In the genomic region with DNA sequence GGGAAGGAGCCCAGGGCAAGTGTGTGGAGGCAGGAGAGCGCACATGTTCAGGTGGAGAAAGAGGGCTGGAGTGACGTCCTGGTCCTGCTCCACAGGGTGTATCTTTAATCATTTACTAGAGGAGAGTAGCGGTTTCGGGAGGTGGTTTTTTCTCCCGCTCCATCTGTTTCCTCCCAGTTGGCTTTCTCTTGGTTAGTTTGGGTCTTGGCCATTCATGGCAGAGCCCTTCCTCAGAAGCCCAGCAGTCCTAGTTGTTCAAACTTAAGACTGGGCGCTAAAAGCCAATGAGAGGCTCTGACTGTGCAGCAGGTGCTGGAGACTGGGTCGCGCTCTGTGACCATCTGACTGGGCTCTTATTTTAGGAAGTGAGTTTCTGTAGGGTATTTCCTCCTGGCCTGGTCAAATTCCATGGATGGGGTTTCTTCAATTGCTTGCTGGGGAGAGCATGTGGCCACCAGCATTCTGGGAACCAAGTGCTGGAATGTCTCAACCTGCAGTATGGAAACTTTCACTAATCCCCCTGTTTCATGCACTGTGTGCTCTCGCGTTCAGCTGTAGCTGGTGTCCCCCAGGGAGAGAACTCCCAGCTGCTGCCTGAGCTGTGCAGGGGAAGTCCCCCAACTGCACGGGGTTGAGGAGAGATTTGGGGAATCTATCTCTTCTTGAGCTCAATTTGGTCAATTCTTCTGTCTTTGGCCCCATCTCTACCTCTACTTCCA, we compare ENCODE assay signal across 18 cellular contexts. TPM values are rescaled to one million over a fixed set of nuclear protein-coding genes. Genes with fewer than 3 reads are reported as not detected.
A peak's percentile ranks its signal among the peaks of the same experiment; 100 is the strongest.
DNase-seq lines count a peak whose midpoint lies in the region; ATAC-seq and TF ChIP-seq lines count a peak whose summit lies in the region.
"Had no signal": no experiment of that assay in that cellular context is flagged by ENCODE, and none has a peak within 500 bp of the region (broad histone marks: within the 10 kb centered on the region; RNA-seq: fewer than 3 reads in every experiment).

No MANE protein-coding gene starts in this region.

- peak overlapping the region in 3 of 11 experiments; percentile 32 to 59 (median 44); a peak in 5 of 22 replicates for H3K27ac ChIP-seq in BLaER1 treated with 17β-estradiol and CSF1 and Interleukin-3, amounts not matched to agents 10 nM and 100 nM
- H3K27ac ChIP-seq in Karpas-422 (ENCODE audit: low read length) (no peak overlapping the region), body of pancreas (no peak overlapping the region)
- H3K27ac ChIP-seq: uterus had no signal

- H3K9me3 ChIP-seq in BLaER1 treated with 17β-estradiol and CSF1 and Interleukin-3, amounts not matched to agents 10 nM and 100 nM (replicated peaks in 1 of 11), result no peaks in the 10 kb centered on the region
- H3K9me3 ChIP-seq in Karpas-422 (ENCODE audit: low read length), result no peaks in the 10 kb centered on the region
- no peaks in the 10 kb centered on the region for H3K9me3 ChIP-seq in body of pancreas
- H3K9me3 ChIP-seq: uterus had no signal

- peak overlapping the region in 2 of 10 experiments; percentile 18 to 23; a peak in 3 of 20 replicates for H3K4me3 ChIP-seq in BLaER1 treated with 17β-estradiol and CSF1 and Interleukin-3, amounts not matched to agents 10 nM and 100 nM
- H3K4me3 ChIP-seq in Karpas-422 (ENCODE audit: low read length), result peak overlapping the region; percentile 39; the same call in 1 of the 2 replicates
- no peak overlapping the region for H3K4me3 ChIP-seq in body of pancreas
- H3K4me3 ChIP-seq: uterus had no signal

- peak overlapping the region in 2 of 11 experiments; percentile 9 to 11; a peak in 3 of 22 replicates for H3K9ac ChIP-seq in BLaER1 treated with 17β-estradiol and CSF1 and Interleukin-3, amounts not matched to agents 10 nM and 100 nM
- H3K9ac ChIP-seq in Karpas-422 (ENCODE audit: low read length), result peak overlapping the region; percentile 0; the same call in 1 of the 2 replicates

- H3K79me2 ChIP-seq in Karpas-422 (ENCODE audit: low read length), result no peaks in the 10 kb centered on the region

- H3K27me3 ChIP-seq in BLaER1 treated with 17β-estradiol and CSF1 and Interleukin-3, amounts not matched to agents 10 nM and 100 nM, result peaks cover 0 to 16% (median 0%) of the 10 kb centered on the region in 11 experiments; a peak in 1 of 22 replicates
- H3K27me3 ChIP-seq in Karpas-422 (ENCODE audit: low read length) (no peaks in the 10 kb centered on the region), body of pancreas (no peaks in the 10 kb centered on the region)
- H3K27me3 ChIP-seq: uterus had no signal

- peaks cover 4 to 15% (median 5%) of the 10 kb centered on the region in 3 donors for H3K27me3 Mint-ChIP-seq in naive B cell
- H3K27me3 Mint-ChIP-seq in progenitor cell of endocrine pancreas, result peaks cover 36% of the 10 kb centered on the region

- peak overlapping the region; percentile 14 to 87 (median 74) for H3K4me3 Mint-ChIP-seq in naive B cell
- H3K4me3 Mint-ChIP-seq in progenitor cell of endocrine pancreas (ENCODE audit: low read depth), result no peak overlapping the region
- H3K4me3 Mint-ChIP-seq: activated naive CD4-positive, alpha-beta T cell treated with anti-CD3 and anti-CD28 coated beads, Interleukin-2, amount 10 ng/mL, durations not matched to agents 7 days and 5 days; mesothelial cell of epicardium; stimulated activated naive CD8-positive, alpha-beta T cell treated with anti-CD3 and anti-CD28 coated beads, Interleukin-15, Interleukin-2, amounts not matched to agents 100 ng/mL and 50 ng/mL, for 24 hours had no signal

- H3K36me3 Mint-ChIP-seq in naive B cell (no peaks in the 10 kb centered on the region), progenitor cell of endocrine pancreas (ENCODE audit: insufficient read depth) (no peaks in the 10 kb centered on the region)
- H3K36me3 Mint-ChIP-seq: activated naive CD4-positive, alpha-beta T cell treated with anti-CD3 and anti-CD28 coated beads, Interleukin-2, amount 10 ng/mL, durations not matched to agents 7 days and 5 days; mesothelial cell of epicardium had no signal

- peaks cover 18 to 72% (median 68%) of the 10 kb centered on the region in 10 experiments for H3K4me1 ChIP-seq in BLaER1 treated with 17β-estradiol and CSF1 and Interleukin-3, amounts not matched to agents 10 nM and 100 nM
- peaks cover 20% of the 10 kb centered on the region for H3K4me1 ChIP-seq in Karpas-422 (ENCODE audit: low read length)
- peaks cover 4% of the 10 kb centered on the region for H3K4me1 ChIP-seq in body of pancreas
- H3K4me1 ChIP-seq: uterus had no signal

- no peak overlapping the region for H2AFZ ChIP-seq in Karpas-422 (ENCODE audit: low read length)

- peak overlapping the region in 2 of 6 donors; percentile 68 to 83 for H3K27ac Mint-ChIP-seq in naive B cell
- H3K27ac Mint-ChIP-seq in progenitor cell of endocrine pancreas, result no peak overlapping the region
- H3K27ac Mint-ChIP-seq: activated naive CD4-positive, alpha-beta T cell treated with anti-CD3 and anti-CD28 coated beads, Interleukin-2, amount 10 ng/mL, durations not matched to agents 7 days and 5 days; mesothelial cell of epicardium; stimulated activated naive CD8-positive, alpha-beta T cell treated with anti-CD3 and anti-CD28 coated beads, Interleukin-15, Interleukin-2, amounts not matched to agents 100 ng/mL and 50 ng/mL, for 24 hours had no signal

- H3K9me3 Mint-ChIP-seq in naive B cell, result peaks cover 0 to 2% (median 0%) of the 10 kb centered on the region in 7 donors
- H3K9me3 Mint-ChIP-seq in progenitor cell of endocrine pancreas (ENCODE audit: low read depth), result no peaks in the 10 kb centered on the region
- H3K9me3 Mint-ChIP-seq: activated naive CD4-positive, alpha-beta T cell treated with anti-CD3 and anti-CD28 coated beads, Interleukin-2, amount 10 ng/mL, durations not matched to agents 7 days and 5 days; mesothelial cell of epicardium; stimulated activated naive CD8-positive, alpha-beta T cell treated with anti-CD3 and anti-CD28 coated beads, Interleukin-15, Interleukin-2, amounts not matched to agents 100 ng/mL and 50 ng/mL, for 24 hours had no signal

- TF ChIP-seq POLR2A in body of pancreas (IDR thresholded peaks at IDR 0.05), result no peak

- no peaks in the 10 kb centered on the region for H3K9me2 ChIP-seq in Karpas-422 (replicated peaks; ENCODE audit: insufficient read depth, low read length)

- ATAC-seq in body of pancreas (peak; percentile 35), naive B cell (ENCODE audit: low read depth in 2 of 2) (peak; percentile 89 to 91), GM19328 (IDR thresholded peaks at IDR 0.05; ENCODE audit: unreplicated experiment) (no peak), GM18870 (IDR thresholded peaks at IDR 0.05; ENCODE audit: unreplicated experiment) (no peak)

- H4K20me1 ChIP-seq in BLaER1 treated with 17β-estradiol and CSF1 and Interleukin-3, amounts not matched to agents 10 nM and 100 nM, result peaks cover 0 to 12% (median 0%) of the 10 kb centered on the region in 11 experiments; a peak in 4 of 22 replicates
- H4K20me1 ChIP-seq in Karpas-422 (ENCODE audit: insufficient read depth, low read depth, low read length), result no peaks in the 10 kb centered on the region

- TF ChIP-seq CTCF in body of pancreas (IDR thresholded peaks at IDR 0.05), result no peak
- TF ChIP-seq CTCF in progenitor cell of endocrine pancreas (IDR thresholded peaks at IDR 0.05; ENCODE audit: unreplicated experiment), result no peak

- DNase-seq in Karpas-422, result peak; percentile 58
- DNase-seq in body of pancreas, result peak in 2 of 4 donors; percentile 23 to 39
- peak; percentile 40 for DNase-seq in naive B cell
- DNase-seq in Ammon's horn (ENCODE audit: low spot score), result no peak
- no peak for DNase-seq in progenitor cell of endocrine pancreas (ENCODE audit: low spot score, unreplicated experiment)
- DNase-seq: activated CD4-positive, alpha-beta T cell treated with anti-CD3 and anti-CD28 coated beads for 48 hours; activated naive CD4-positive, alpha-beta T cell treated with anti-CD3 and anti-CD28 coated beads, Interleukin-2, amount 10 ng/mL, durations not matched to agents 7 days and 5 days; erythroblast; NCI-H2081 treated with DMSO at 0.1 percent for 48 hours; NK-92 treated with Interleukin-12 subunit alpha and Interleukin-12 subunit beta, amount 100 ng/mL, for 24 hours; SHP77; T-helper 9 cell; uterus had no signal

- WGBS in body of pancreas, 2 donors, result 51 to 62% methylated on average over 11 of the region's 11 CpGs

- intact Hi-C loops in body of pancreas (cut with DNase I), result no loop called here

- H3K36me3 ChIP-seq in BLaER1 treated with 17β-estradiol and CSF1 and Interleukin-3, amounts not matched to agents 10 nM and 100 nM, result no peaks in the 10 kb centered on the region
- no peaks in the 10 kb centered on the region for H3K36me3 ChIP-seq in Karpas-422 (ENCODE audit: insufficient read depth, low read length)
- H3K36me3 ChIP-seq in body of pancreas (replicated peaks in 1 of 2; ENCODE audit: insufficient read depth in 1 of 2, low read depth in 2 of 2), result no peaks in the 10 kb centered on the region
- H3K36me3 ChIP-seq: uterus had no signal

- peak overlapping the region; percentile 47 to 83 (median 71) for H3K4me2 ChIP-seq in BLaER1 treated with 17β-estradiol and CSF1 and Interleukin-3, amounts not matched to agents 10 nM and 100 nM
- H3K4me2 ChIP-seq in Karpas-422 (ENCODE audit: low read depth, low read length, poor library complexity, severe bottlenecking), result peak overlapping the region; percentile 36

- H3K4me1 Mint-ChIP-seq in naive B cell, result peaks cover 23 to 33% (median 30%) of the 10 kb centered on the region in 3 donors
- peaks cover 1% of the 10 kb centered on the region for H3K4me1 Mint-ChIP-seq in progenitor cell of endocrine pancreas (ENCODE audit: low read depth)
- H3K4me1 Mint-ChIP-seq: activated naive CD4-positive, alpha-beta T cell treated with anti-CD3 and anti-CD28 coated beads, Interleukin-2, amount 10 ng/mL, durations not matched to agents 7 days and 5 days had no signal

RNA-seq across cellular contexts. Expression of a gene that starts 27.4 kb away (rescaled TPM):
- 0.25 and 2.0 TPM in 2 replicates for total RNA-seq in Karpas-422 (2014; rRNA removed; shearing (Covaris generic); ENCODE audit: low replicate concordance)
- total RNA-seq in body of pancreas (10 to 100 TPM; 14.0 to 18.5 TPM), progenitor cell of endocrine pancreas (30.4 and 30.9 TPM in 2 replicates)
- under 1 TPM in 4 of 6 donors, not detected in 2; 0.26 to 0.49 (median 0.41) TPM for polyA plus RNA-seq in naive B cell (ENCODE audit: low read depth in 6 of 6)

Comparison
In these comparisons a context has a peak if more than half of its experiments do, and no peak if none do; other contexts are left out.
1. DNase-seq: peak in Karpas-422 (single experiment) and naive B cell (single experiment); none in Ammon's horn (single experiment) and progenitor cell of endocrine pancreas (single experiment).
2. ATAC-seq: peak in body of pancreas (single experiment) and naive B cell (2 of 2); none in GM19328 (single experiment) and GM18870 (single experiment).